10 cellular contexts compared by ENCODE assay signal in the genomic region with DNA sequence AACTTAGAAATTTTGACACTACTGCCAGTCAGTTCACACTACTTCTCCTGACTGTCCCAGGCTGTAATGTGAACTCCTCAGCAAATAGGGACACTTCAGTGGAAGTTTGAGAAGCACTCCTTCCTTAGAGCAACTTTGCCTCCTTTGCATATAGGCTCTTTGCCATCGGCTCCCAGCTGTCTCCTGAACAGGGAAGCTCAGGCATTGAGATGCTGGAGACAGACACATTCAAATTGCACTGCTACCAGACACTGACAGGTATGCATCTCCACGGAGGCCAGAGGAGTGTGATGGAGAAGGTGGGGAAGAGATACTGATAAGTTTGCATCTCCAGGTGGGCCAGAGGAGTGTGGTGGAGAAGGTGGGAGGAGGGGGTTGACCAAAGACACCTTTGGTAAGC. TPM values are rescaled to one million over a fixed set of nuclear protein-coding genes. Genes with fewer than 3 reads are reported as not detected.
DNase-seq lines count a peak whose midpoint lies in the region; ATAC-seq and TF ChIP-seq lines count a peak whose summit lies in the region.
"Had no signal": no experiment of that assay in that cellular context is flagged by ENCODE, and none has a peak within 500 bp of the region (broad histone marks: within the 10 kb centered on the region; RNA-seq: fewer than 3 reads in every experiment).

No MANE protein-coding gene starts in this region.

- POLR2A ChIA-PET in PC-9 (lab: Charles Lee; ENCODE audit: unreplicated experiment) = interaction anchor here (0.6 kb wide), 1 partner anchor 106 kb away, joined by 4 read pairs; no protein-coding TSS in a partner anchor

- TF ChIP-seq POLR2A in prostate gland (IDR thresholded peaks at IDR 0.05) = no peak

- H3K27me3 ChIP-seq in PC-9 (ENCODE audit: insufficient read depth, low read depth) (no peaks in the 10 kb centered on the region), prostate gland (replicated peaks; ENCODE audit: insufficient read depth) (no peaks in the 10 kb centered on the region)

- peaks cover 31% of the 10 kb centered on the region for H3K36me3 ChIP-seq in ES-I3 (ENCODE audit: insufficient read depth, low read length)
- peaks cover 55% of the 10 kb centered on the region for H3K36me3 ChIP-seq in PC-9 (ENCODE audit: low read depth)
- H3K36me3 ChIP-seq in prostate gland = peaks cover 0 to 7% of the 10 kb centered on the region in 2 donors

- H3K4me1 ChIP-seq in ES-I3 (ENCODE audit: insufficient read depth, low read length) = peaks cover 6% of the 10 kb centered on the region; the same call in 1 of the 2 replicates
- peaks cover 43% of the 10 kb centered on the region for H3K4me1 ChIP-seq in PC-9 (replicated peaks; ENCODE audit: insufficient read depth)
- H3K4me1 ChIP-seq in prostate gland (replicated peaks) = peaks cover 9% of the 10 kb centered on the region

- peak overlapping the region; percentile 97 for H3K9ac ChIP-seq in ES-I3 (ENCODE audit: low read depth, low read length)

- H4K20me1 ChIP-seq in PC-9 (ENCODE audit: insufficient read depth) = peaks cover 28% of the 10 kb centered on the region

- H3K4me3 ChIP-seq in PC-9 (peak overlapping the region; percentile 98), epithelial cell of proximal tubule (ENCODE audit: low read depth, low read length) (peak overlapping the region; percentile 88), prostate gland (peak overlapping the region; percentile 83 to 89)

- DNase-seq in PC-9 = no peak
- DNase-seq in epithelial cell of proximal tubule (ENCODE audit: low read depth) = no peak
- DNase-seq in prostate gland (ENCODE audit: low spot score) = no peak
- DNase-seq in NCI-H1436 (lab: John Stamatoyannopoulos, UW) = no peak
- no peak for DNase-seq in middle frontal gyrus (ENCODE audit: extremely low spot score, low spot score)
- DNase-seq in posterior cingulate gyrus = no peak
- DNase-seq: midbrain, NCI-H187 treated with DMSO at 0.1 percent for 48 hours had no signal

- no TSS peak for BruUV-seq in PC-9 (replicated peaks; lab: Mats Ljungman, UMichigan)

- no peak for ATAC-seq in GM18858 (IDR thresholded peaks at IDR 0.05; ENCODE audit: unreplicated experiment)

- peak overlapping the region; percentile 97 for H3K4me2 ChIP-seq in PC-9

- CTCF ChIA-PET in PC-9 (lab: Charles Lee) = no interaction called here

- H3K79me2 ChIP-seq in PC-9 (ENCODE audit: low read depth) = peaks cover 66% of the 10 kb centered on the region

- intact Hi-C loops in PC-9 (cut with micrococcal nuclease; ENCODE audit: unreplicated experiment) (loop anchor here (2.0 to 5.0 kb wide), 3 partner anchors 91 to 302 kb away; no protein-coding TSS in a partner anchor), prostate gland (cut with DNase I) (no loop called here), posterior cingulate gyrus (cut with DNase I) (loop anchor here (5.0 kb wide), 1 partner anchor 37 kb away; the partner anchor contains the start of gene HYOU1)

- no peaks in the 10 kb centered on the region for H3K9me2 ChIP-seq in PC-9 (ENCODE audit: insufficient read depth)

- no peak overlapping the region for H2AFZ ChIP-seq in PC-9

- 44% methylated on average over 2 of the region's 2 CpGs for WGBS in prostate gland

- H3K9me3 ChIP-seq in ES-I3 (ENCODE audit: control insufficient read depth, insufficient read depth, low read length) = no peaks in the 10 kb centered on the region
- no peaks in the 10 kb centered on the region for H3K9me3 ChIP-seq in PC-9 (ENCODE audit: insufficient read depth, low read depth)
- no peaks in the 10 kb centered on the region for H3K9me3 ChIP-seq in prostate gland

- TF ChIP-seq CTCF in PC-9 (conservative IDR thresholded peaks at IDR 0.05) (no peak), epithelial cell of proximal tubule (conservative IDR thresholded peaks at IDR 0.05; ENCODE audit: low read depth, low read length) (no peak), prostate gland (IDR thresholded peaks at IDR 0.05) (no peak)

- H3K27ac ChIP-seq in PC-9 = no peak overlapping the region
- H3K27ac ChIP-seq in prostate gland = peak overlapping the region in 1 of 2 donors; percentile 93

- H3F3A ChIP-seq in PC-9 (ENCODE audit: insufficient read depth, low read depth) = peaks cover 65% of the 10 kb centered on the region

RNA-seq across cellular contexts. Expression of gene TRAPPC4, which starts 1.4 kb away (rescaled TPM):
- 49.2 and 51.4 TPM in 2 replicates for total RNA-seq in PC-9 (2021)
- 116 and 155 TPM in 2 replicates for total RNA-seq in epithelial cell of proximal tubule
- total RNA-seq in prostate gland = 10 to 100 TPM; 79.8 to 83.5 TPM

RNA-seq across cellular contexts. Expression of gene RPS25, which starts 1.9 kb away (rescaled TPM):
- 954 and 984 TPM in 2 replicates for total RNA-seq in PC-9 (2021)
- 1,815 and 2,833 TPM in 2 replicates for total RNA-seq in epithelial cell of proximal tubule
- 1,000 to 10,000 TPM in 1 of 2 donors, 100 to 1,000 TPM in 1; 949 to 1,730 TPM for total RNA-seq in prostate gland

RNA-seq across cellular contexts. Expression of gene SLC37A4, which starts 10.7 kb away (rescaled TPM):
- total RNA-seq in PC-9 (2021) (23.2 and 24.3 TPM in 2 replicates), epithelial cell of proximal tubule (59.2 and 60.0 TPM in 2 replicates), prostate gland (10 to 100 TPM; 36.2 to 58.7 TPM)

RNA-seq across cellular contexts. Expression of gene CENATAC, which starts 22.1 kb away (rescaled TPM):
- total RNA-seq in PC-9 (2021) (61.7 and 73.9 TPM in 2 replicates), epithelial cell of proximal tubule (13.0 and 14.1 TPM in 2 replicates), prostate gland (10 to 100 TPM; 19.4 to 44.5 TPM)

RNA-seq across cellular contexts. Expression of gene HYOU1, which starts 37.0 kb away (rescaled TPM):
- total RNA-seq in PC-9 (2021) (92.0 and 117 TPM in 2 replicates), epithelial cell of proximal tubule (115 and 135 TPM in 2 replicates), prostate gland (100 to 1,000 TPM; 115 to 149 TPM)
